ENCODE assay signal across 8 cellular contexts in the genomic region with DNA sequence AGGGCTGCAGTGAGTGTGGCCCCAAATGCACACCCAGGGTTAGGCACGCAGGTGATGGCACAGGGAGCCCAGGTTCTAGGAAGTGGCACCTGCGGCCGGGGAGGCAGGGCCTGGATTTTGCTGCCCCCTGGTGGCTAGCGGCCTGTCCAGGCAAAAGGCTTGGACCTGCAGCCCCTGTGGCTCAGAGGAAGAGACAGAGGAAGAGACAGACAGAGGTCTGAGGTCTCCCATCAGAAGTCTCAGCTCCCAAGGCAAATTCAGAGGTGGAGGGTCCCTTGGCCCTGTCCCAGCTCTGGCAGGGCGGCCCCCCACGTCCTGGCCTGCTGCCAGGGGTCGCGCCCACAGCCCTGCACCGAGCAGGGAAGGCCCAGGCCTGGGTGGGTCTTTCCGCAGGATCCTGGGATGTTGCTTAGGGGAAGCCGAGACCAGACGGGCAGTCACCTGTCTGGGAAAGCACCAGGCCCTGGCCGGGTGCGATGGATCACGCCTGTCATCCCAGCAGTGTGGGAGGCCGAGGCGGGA. TPM values are rescaled to one million over a fixed set of nuclear protein-coding genes. Genes with fewer than 3 reads are reported as not detected.
DNase-seq lines count a peak whose midpoint lies in the region; ATAC-seq and TF ChIP-seq lines count a peak whose summit lies in the region.

No MANE protein-coding gene starts in this region.

- H3K27ac ChIP-seq in endodermal cell (ENCODE audit: low read depth, low read length): peak overlapping the region; percentile 83

- peak overlapping the region; percentile 78 for H3K27ac Mint-ChIP-seq in endodermal cell

- peak; percentile 89 for TF ChIP-seq CTCF in GM10266 (IDR thresholded peaks at IDR 0.05; ENCODE audit: control insufficient read depth, insufficient read depth, low read depth, missing control alignments)
- TF ChIP-seq CTCF in endodermal cell (conservative IDR thresholded peaks at IDR 0.05): peak; percentile 97

- WGBS in endodermal cell (ENCODE audit: insufficient coverage in 1 of 2, insufficient read length in 1 of 2), 2 experiments: 0 to 53% methylated on average over 2 to 17 of the region's 17 CpGs

- no peaks in the 10 kb centered on the region for H3K9me3 Mint-ChIP-seq in endodermal cell

- DNase-seq in GM10266 (ENCODE audit: extremely low spot score) (peak; percentile 76), NCI-H774 (lab: John Stamatoyannopoulos, UW) (peak; percentile 44), endodermal cell (peak; percentile 96), midbrain (lab: John Stamatoyannopoulos, UW) (peak; percentile 84)
- peak; percentile 86 for DNase-seq in activated CD8-positive, alpha-beta memory T cell treated with anti-CD3 and anti-CD28 coated beads, Interleukin-2, amount 50 U/mL, for 4 hours
- peak; percentile 80 to 83 for DNase-seq in stimulated activated CD8-positive, alpha-beta memory T cell treated with anti-CD3 and anti-CD28 coated beads, Interleukin-2, amount 100 ng/mL, for 48 hours (ENCODE audit: low read depth in 2 of 2)

- peak overlapping the region; percentile 60 for H3K4me3 Mint-ChIP-seq in endodermal cell

- ATAC-seq in HG02973 (IDR thresholded peaks at IDR 0.05; ENCODE audit: unreplicated experiment) (peak; percentile 21), HG03469 (IDR thresholded peaks at IDR 0.05; ENCODE audit: unreplicated experiment) (no peak)

- H3K9ac ChIP-seq in endodermal cell (ENCODE audit: extremely low read depth, low read length, poor library complexity, severe bottlenecking): no peak overlapping the region

- H3K9me3 ChIP-seq in endodermal cell (ENCODE audit: control insufficient read depth, low read length): no peaks in the 10 kb centered on the region

- no peaks in the 10 kb centered on the region for H3K27me3 ChIP-seq in endodermal cell (ENCODE audit: control insufficient read depth, insufficient read depth, low read length, poor library complexity, severe bottlenecking)

- H3K4me3 ChIP-seq in endodermal cell (ENCODE audit: low read length): no peak overlapping the region

- no peaks in the 10 kb centered on the region for H3K4me1 Mint-ChIP-seq in endodermal cell

- no peaks in the 10 kb centered on the region for H3K36me3 ChIP-seq in endodermal cell (ENCODE audit: control insufficient read depth, insufficient read depth, low read length)

- no peaks in the 10 kb centered on the region for H3K27me3 Mint-ChIP-seq in endodermal cell (ENCODE audit: insufficient read depth)

- no peaks in the 10 kb centered on the region for H3K4me1 ChIP-seq in endodermal cell (ENCODE audit: control insufficient read depth, insufficient read depth, low read length)

- H3K36me3 Mint-ChIP-seq in endodermal cell (ENCODE audit: low read depth): no peaks in the 10 kb centered on the region

RNA-seq across cellular contexts. Expression of a gene that starts 8.0 kb away (rescaled TPM):
- total RNA-seq in endodermal cell: under 1 TPM; 0.29 to 0.46 TPM
- 1.1 TPM for polyA plus RNA-seq in endodermal cell (2013, experiment 1 of 2)
- polyA plus RNA-seq in endodermal cell (2013, experiment 2 of 2): 0.95 TPM

RNA-seq across cellular contexts. Expression of a gene that starts 18.1 kb away (rescaled TPM):
- not detected for total RNA-seq in endodermal cell
- 59.2 TPM for polyA plus RNA-seq in endodermal cell (2013, experiment 1 of 2)
- polyA plus RNA-seq in endodermal cell (2013, experiment 2 of 2): 46.1 TPM

RNA-seq across cellular contexts. Expression of a gene that starts 21.7 kb away (rescaled TPM):
- 10 to 100 TPM; 45.6 to 49.5 TPM for total RNA-seq in endodermal cell
- 34.9 TPM for polyA plus RNA-seq in endodermal cell (2013, experiment 1 of 2)
- polyA plus RNA-seq in endodermal cell (2013, experiment 2 of 2): 35.6 TPM

RNA-seq across cellular contexts. Expression of a gene that starts 38.4 kb away (rescaled TPM):
- total RNA-seq in endodermal cell: 10 to 100 TPM; 33.4 to 34.4 TPM
- 33.4 TPM for polyA plus RNA-seq in endodermal cell (2013, experiment 1 of 2)
- polyA plus RNA-seq in endodermal cell (2013, experiment 2 of 2): 29.0 TPM

Comparison
In these comparisons a context has a peak if more than half of its experiments do, and no peak if none do; other contexts are left out.
1. DNase-seq: peak in every context shown above with its lines; median percentile 96 in endodermal cell; 86 in activated CD8-positive, alpha-beta memory T cell treated with anti-CD3 and anti-CD28 coated beads, Interleukin-2, amount 50 U/mL, for 4 hours; 84 in midbrain; 82 in stimulated activated CD8-positive, alpha-beta memory T cell treated with anti-CD3 and anti-CD28 coated beads, Interleukin-2, amount 100 ng/mL, for 48 hours; 76 in GM10266; 44 in NCI-H774.